24 cellular contexts compared by ENCODE assay signal in the genomic region with DNA sequence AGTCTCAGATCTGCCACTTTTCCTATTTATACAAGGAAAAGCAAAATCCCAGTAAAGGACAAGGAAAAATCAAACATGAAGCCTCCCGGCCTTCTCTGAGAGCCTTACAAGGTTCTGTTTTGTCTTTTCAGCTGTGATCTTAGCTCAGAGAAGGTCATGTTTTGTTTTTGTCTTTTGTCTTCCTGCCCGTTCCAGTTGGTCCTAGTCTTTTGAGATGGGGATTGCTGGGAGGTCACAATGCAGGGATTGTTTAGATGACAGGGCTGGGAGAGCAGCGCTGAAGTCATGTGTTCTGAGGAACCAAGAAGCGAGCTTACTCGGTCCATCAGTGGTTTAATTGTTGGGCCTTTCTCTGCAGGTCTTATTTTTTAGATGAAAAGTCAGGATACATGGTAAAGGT. TPM values are rescaled to one million over a fixed set of nuclear protein-coding genes. Genes with fewer than 3 reads are reported as not detected.
A peak's percentile ranks its signal among the peaks of the same experiment; 100 is the strongest.
DNase-seq lines count a peak whose midpoint lies in the region; ATAC-seq and TF ChIP-seq lines count a peak whose summit lies in the region.
"Had no signal": no experiment of that assay in that cellular context is flagged by ENCODE, and none has a peak within 500 bp of the region (broad histone marks: within the 10 kb centered on the region; RNA-seq: fewer than 3 reads in every experiment).

No MANE protein-coding gene starts in this region.

- peaks cover 40% of the 10 kb centered on the region for H3K4me1 Mint-ChIP-seq in progenitor cell of endocrine pancreas (ENCODE audit: low read depth)

- H3K27ac ChIP-seq in cingulate gyrus (ENCODE audit: low read depth, low read length), result peak overlapping the region; percentile 100
- H3K27ac ChIP-seq: BLaER1, neutrophil, upper lobe of left lung had no signal

- no peak overlapping the region for H3K4me3 Mint-ChIP-seq in progenitor cell of endocrine pancreas (ENCODE audit: low read depth)
- H3K4me3 Mint-ChIP-seq: activated CD4-positive, alpha-beta T cell treated with anti-CD3 and anti-CD28 coated beads, Interleukin-2, amount 10 ng/mL, durations not matched to agents 24 days and 14 days; central memory CD8-positive, alpha-beta T cell; stimulated activated memory B cell treated with anti-CD40 and anti-IgM and Interleukin-4, amounts not matched to agents 10 μg/mL and 1 μg/mL and 100 μg/mL, for 72 hours had no signal

- ATAC-seq in HG03354 (IDR thresholded peaks at IDR 0.05; ENCODE audit: poor library complexity, severe bottlenecking, unreplicated experiment) (no peak), HG03045 (IDR thresholded peaks at IDR 0.05; ENCODE audit: unreplicated experiment) (no peak), GM21825 (IDR thresholded peaks at IDR 0.05; ENCODE audit: unreplicated experiment) (no peak)
- ATAC-seq: left colon; right cardiac atrium; stimulated activated memory B cell treated with anti-CD40 and anti-IgM and Interleukin-4, amounts not matched to agents 10 μg/mL and 1 μg/mL and 100 μg/mL, for 72 hours had no signal

- H3K9me3 Mint-ChIP-seq in progenitor cell of endocrine pancreas (ENCODE audit: low read depth), result no peaks in the 10 kb centered on the region
- H3K9me3 Mint-ChIP-seq: activated CD4-positive, alpha-beta T cell treated with anti-CD3 and anti-CD28 coated beads, Interleukin-2, amount 10 ng/mL, durations not matched to agents 24 days and 14 days; central memory CD8-positive, alpha-beta T cell; stimulated activated memory B cell treated with anti-CD40 and anti-IgM and Interleukin-4, amounts not matched to agents 10 μg/mL and 1 μg/mL and 100 μg/mL, for 72 hours had no signal

- H3K27ac Mint-ChIP-seq in progenitor cell of endocrine pancreas, result peak overlapping the region; percentile 18
- H3K27ac Mint-ChIP-seq: activated CD4-positive, alpha-beta T cell treated with anti-CD3 and anti-CD28 coated beads, Interleukin-2, amount 10 ng/mL, durations not matched to agents 24 days and 14 days; stimulated activated memory B cell treated with anti-CD40 and anti-IgM and Interleukin-4, amounts not matched to agents 10 μg/mL and 1 μg/mL and 100 μg/mL, for 72 hours had no signal

- H3K27me3 Mint-ChIP-seq in progenitor cell of endocrine pancreas, result no peaks in the 10 kb centered on the region

- no peak for TF ChIP-seq CTCF in progenitor cell of endocrine pancreas (IDR thresholded peaks at IDR 0.05; ENCODE audit: unreplicated experiment)

- peaks cover 20% of the 10 kb centered on the region for H3K36me3 Mint-ChIP-seq in progenitor cell of endocrine pancreas (ENCODE audit: insufficient read depth)

- peak; percentile 89 for DNase-seq in COLO829 (ENCODE audit: low spot score)
- peak; percentile 83 for DNase-seq in inferior parietal cortex (ENCODE audit: extremely low spot score)
- DNase-seq in progenitor cell of endocrine pancreas (ENCODE audit: low spot score, unreplicated experiment), result no peak
- DNase-seq in H4 (ENCODE audit: low spot score), result no peak
- DNase-seq: activated CD4-positive, alpha-beta T cell treated with anti-CD3 and anti-CD28 coated beads, Interleukin-2, amount 10 ng/mL, durations not matched to agents 24 days and 14 days; activated gamma-delta T cell; H7; left colon; NCI-H1436; NCI-H748 treated with DMSO at 0.1 percent for 48 hours; OCI-M1; right cardiac atrium; SHP77 treated with DMSO at 0.1 percent for 48 hours; T-helper 1 cell; upper lobe of left lung had no signal

RNA-seq across cellular contexts. Expression of a gene that starts 6.0 kb away (rescaled TPM):
- total RNA-seq in progenitor cell of endocrine pancreas, result 119 and 127 TPM in 2 replicates
- 0.94 and 1.8 TPM in 2 replicates for total RNA-seq in H4 (2014; rRNA removed; shearing (Covaris generic))
- total RNA-seq: mononuclear cell had no signal

RNA-seq across cellular contexts. Expression of a gene that starts 50.6 kb away (rescaled TPM):
- total RNA-seq in progenitor cell of endocrine pancreas, result 1.7 and 1.8 TPM in 2 replicates
- 4.9 and 5.7 TPM in 2 replicates for total RNA-seq in H4 (2014; rRNA removed; shearing (Covaris generic))

Comparison
In these comparisons a context has a peak if more than half of its experiments do, and no peak if none do; other contexts are left out.
1. DNase-seq: peak in COLO829 (single experiment) and inferior parietal cortex (single experiment); none in progenitor cell of endocrine pancreas (single experiment) and H4 (single experiment).
2. RNA of a gene that starts 6.0 kb away (total RNA-seq): 119 to 127 TPM in progenitor cell of endocrine pancreas; 0.94 to 1.8 TPM in H4; every median in the first group is over 10 times any median in the second.